ENCODE assay signal across 16 cellular contexts in the genomic region with DNA sequence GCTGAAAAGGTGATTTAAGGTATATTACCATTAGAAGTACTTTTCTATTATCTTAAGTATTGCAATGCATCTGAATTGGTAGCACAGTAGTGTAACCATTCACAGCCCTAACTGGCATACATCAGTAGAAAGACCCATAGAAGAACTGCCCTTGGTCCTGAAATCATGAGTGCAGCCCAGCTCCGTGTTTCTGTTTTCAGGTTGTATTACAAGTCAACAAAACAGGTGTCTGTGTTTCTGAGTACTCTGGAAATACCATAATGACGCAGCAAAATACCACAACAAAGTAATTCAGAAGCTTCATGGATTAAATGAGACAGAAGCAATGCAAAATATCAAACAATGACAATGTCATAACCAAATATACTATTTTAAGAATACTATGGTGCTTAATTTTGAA.
"Had no signal": no experiment of that assay in that cellular context is flagged by ENCODE, and none has a peak within 500 bp of the region (broad histone marks: within the 10 kb centered on the region; RNA-seq: fewer than 3 reads in every experiment).

No MANE protein-coding gene starts in this region.

- ATAC-seq: activated T-helper 17 cell treated with anti-CD3 and anti-CD28 coated beads, Interleukin-2, amount 50 U/mL, for 72 hours; body of pancreas; effector memory CD8-positive, alpha-beta T cell; left colon; T-helper 17 cell had no signal

- DNase-seq: activated CD4-positive, alpha-beta T cell treated with anti-CD3 and anti-CD28 coated beads, Interleukin-2, amount 10 ng/mL, durations not matched to agents 7 days and 5 days; activated CD4-positive, CD25-positive, alpha-beta regulatory T cell; activated naive CD4-positive, alpha-beta T cell treated with anti-CD3 and anti-CD28 coated beads, Interleukin-2, amount 50 U/mL, for 16 hours; activated T-cell treated with anti-CD3 and anti-CD28 coated beads for 4 hours; adrenal gland; body of pancreas; effector memory CD8-positive, alpha-beta T cell; hypothalamus; left colon; sigmoid colon; stimulated activated naive CD4-positive, alpha-beta T cell treated with Interleukin-2 at 50 U/mL for 16 hours; T-helper 17 cell had no signal

- H3K36me3 Mint-ChIP-seq: type B pancreatic cell had no signal

- H3K27me3 Mint-ChIP-seq: activated CD4-positive, alpha-beta T cell treated with anti-CD3 and anti-CD28 coated beads, Interleukin-2, amount 10 ng/mL, durations not matched to agents 7 days and 5 days; central memory CD8-positive, alpha-beta T cell; effector memory CD8-positive, alpha-beta T cell; T-helper 17 cell had no signal

- H3K9me3 Mint-ChIP-seq: activated CD4-positive, alpha-beta T cell treated with anti-CD3 and anti-CD28 coated beads, Interleukin-2, amount 10 ng/mL, durations not matched to agents 7 days and 5 days; nephron; type B pancreatic cell had no signal

- H3K4me3 Mint-ChIP-seq: activated CD4-positive, alpha-beta T cell treated with anti-CD3 and anti-CD28 coated beads, Interleukin-2, amount 10 ng/mL, durations not matched to agents 7 days and 5 days; activated T-helper 17 cell treated with anti-CD3 and anti-CD28 coated beads, Interleukin-2, amount 50 U/mL, for 72 hours; central memory CD8-positive, alpha-beta T cell; effector memory CD8-positive, alpha-beta T cell; nephron; T-helper 17 cell; type B pancreatic cell had no signal

- H3K4me1 Mint-ChIP-seq: activated CD4-positive, alpha-beta T cell treated with anti-CD3 and anti-CD28 coated beads, Interleukin-2, amount 10 ng/mL, durations not matched to agents 7 days and 5 days; activated T-helper 17 cell treated with anti-CD3 and anti-CD28 coated beads, Interleukin-2, amount 50 U/mL, for 72 hours; central memory CD8-positive, alpha-beta T cell; nephron; T-helper 17 cell had no signal

- H3K27ac Mint-ChIP-seq: activated CD4-positive, alpha-beta T cell treated with anti-CD3 and anti-CD28 coated beads, Interleukin-2, amount 10 ng/mL, durations not matched to agents 7 days and 5 days; activated T-helper 17 cell treated with anti-CD3 and anti-CD28 coated beads, Interleukin-2, amount 50 U/mL, for 72 hours; effector memory CD8-positive, alpha-beta T cell; nephron; T-helper 17 cell; type B pancreatic cell had no signal
